ENCODE assay signal across 20 cellular contexts in the genomic region with DNA sequence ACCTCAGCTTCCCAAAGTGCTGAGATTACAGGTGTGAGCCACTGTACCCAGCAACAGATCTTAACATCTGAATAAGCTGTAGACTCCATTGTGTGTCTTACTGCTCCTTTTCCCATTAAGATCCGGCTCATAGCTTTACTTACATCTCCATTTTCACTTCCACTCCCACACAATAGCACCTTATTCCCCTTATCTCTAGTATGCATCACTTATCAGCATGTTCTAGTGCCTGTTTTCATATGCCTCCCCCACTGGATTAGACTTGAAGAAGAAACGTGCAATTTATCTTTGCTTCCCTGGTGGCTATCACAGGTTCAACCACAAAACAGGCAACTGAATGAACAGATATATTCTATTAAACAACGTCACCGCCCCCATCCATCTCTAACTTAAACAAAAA.
"Had no signal": no experiment of that assay in that cellular context is flagged by ENCODE, and none has a peak within 500 bp of the region (broad histone marks: within the 10 kb centered on the region; RNA-seq: fewer than 3 reads in every experiment).

No MANE protein-coding gene starts in this region.

- H3K27ac Mint-ChIP-seq: mesothelial cell of epicardium; nephron; stimulated activated effector memory CD8-positive, alpha-beta T cell treated with anti-CD3 and anti-CD28 coated beads, Interleukin-12 subunit alpha, Interleukin-12 subunit beta, amount 100 ng/mL, for 72 hours; type B pancreatic cell had no signal

- H3K9me3 ChIP-seq: colonic mucosa, esophagus muscularis mucosa, gastrocnemius medialis, pancreas, psoas muscle, right lobe of liver, suprapubic skin, thyroid gland had no signal

- H3K4me3 ChIP-seq: colonic mucosa, esophagus muscularis mucosa, gastrocnemius medialis, pancreas, psoas muscle, right lobe of liver, suprapubic skin, thyroid gland had no signal

- H3K27ac ChIP-seq: colonic mucosa, esophagus muscularis mucosa, gastrocnemius medialis, pancreas, psoas muscle, right lobe of liver, suprapubic skin, thyroid gland had no signal

- ATAC-seq: gastrocnemius medialis; psoas muscle; stimulated activated effector memory CD8-positive, alpha-beta T cell treated with anti-CD3 and anti-CD28 coated beads, Interleukin-12 subunit alpha, Interleukin-12 subunit beta, amount 100 ng/mL, for 72 hours; stimulated activated naive CD8-positive, alpha-beta T cell treated with anti-CD3 and anti-CD28 coated beads, Interleukin-15, Interleukin-2, amounts not matched to agents 100 U/mL and 50 U/mL, for 24 hours had no signal

- DNase-seq: colonic mucosa; effector CD4-positive, alpha-beta T cell; gastrocnemius medialis; islet precursor cell; occipital lobe; pancreas; psoas muscle; retina; right lobe of liver; stimulated activated CD4-positive, alpha-beta T cell treated with anti-CD3 and anti-CD28 coated beads, Interleukin-4, amount 100 ng/mL, for 1 hour; stimulated activated CD8-positive, alpha-beta memory T cell treated with anti-CD3 and anti-CD28 coated beads, Interleukin-4, amount 100 ng/mL, for 48 hours; stimulated activated naive CD8-positive, alpha-beta T cell treated with anti-CD3 and anti-CD28 coated beads, Interleukin-15, Interleukin-2, amounts not matched to agents 100 U/mL and 50 U/mL, for 24 hours; thyroid gland had no signal

- H3K4me3 Mint-ChIP-seq: mesothelial cell of epicardium; nephron; stimulated activated effector memory CD8-positive, alpha-beta T cell treated with anti-CD3 and anti-CD28 coated beads, Interleukin-12 subunit alpha, Interleukin-12 subunit beta, amount 100 ng/mL, for 72 hours; type B pancreatic cell had no signal

- H3K27me3 Mint-ChIP-seq: type B pancreatic cell had no signal

- H3K9me3 Mint-ChIP-seq: mesothelial cell of epicardium; nephron; stimulated activated effector memory CD8-positive, alpha-beta T cell treated with anti-CD3 and anti-CD28 coated beads, Interleukin-12 subunit alpha, Interleukin-12 subunit beta, amount 100 ng/mL, for 72 hours; type B pancreatic cell had no signal

- H3K4me1 Mint-ChIP-seq: mesothelial cell of epicardium had no signal

- H3K27me3 ChIP-seq: colonic mucosa, esophagus muscularis mucosa, gastrocnemius medialis, pancreas, right lobe of liver, suprapubic skin, thyroid gland had no signal

- H3K4me1 ChIP-seq: colonic mucosa, esophagus muscularis mucosa, gastrocnemius medialis, psoas muscle, suprapubic skin, thyroid gland had no signal

- FAIRE-seq: pancreas, urothelium cell line had no signal
